ENCODE assay signal across 8 cellular contexts in the genomic region with DNA sequence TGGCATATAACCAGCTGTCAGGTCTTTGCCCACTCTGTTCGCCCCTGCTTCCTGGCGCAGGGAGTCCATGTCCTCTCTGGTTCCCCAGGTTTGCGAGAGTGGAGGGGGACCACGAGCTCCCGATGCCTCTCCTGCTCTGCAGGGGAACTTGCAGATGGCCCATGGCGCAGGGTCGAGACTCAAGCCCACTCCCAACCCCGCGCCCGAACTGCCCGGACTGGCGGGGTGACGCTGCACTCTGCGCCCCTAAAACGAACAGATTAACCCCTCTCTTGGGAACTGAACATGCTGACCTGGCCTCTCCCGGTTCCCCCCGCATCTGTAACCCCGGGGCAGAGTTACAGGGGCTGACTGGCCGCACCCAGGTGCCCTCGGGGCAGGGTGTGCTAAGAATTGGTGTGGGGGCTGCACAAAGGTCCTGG. TPM values are rescaled to one million over a fixed set of nuclear protein-coding genes. Genes with fewer than 3 reads are reported as not detected.
DNase-seq lines count a peak whose midpoint lies in the region; ATAC-seq and TF ChIP-seq lines count a peak whose summit lies in the region.

No MANE protein-coding gene starts in this region.

- H3K4me1 ChIP-seq in RWPE2 (ENCODE audit: insufficient read depth, poor library complexity, severe bottlenecking) (peaks cover 5% of the 10 kb centered on the region), sigmoid colon (peaks cover 0 to 41% (median 40%) of the 10 kb centered on the region in 4 donors)

- H3K27ac ChIP-seq in RWPE2 (ENCODE audit: poor library complexity, severe bottlenecking), result peak overlapping the region; percentile 3
- H3K27ac ChIP-seq in sigmoid colon, result peak overlapping the region; percentile 60 to 76 (median 76)

- H3K9me3 ChIP-seq in RWPE2 (ENCODE audit: severe bottlenecking), result no peaks in the 10 kb centered on the region
- H3K9me3 ChIP-seq in sigmoid colon, result no peaks in the 10 kb centered on the region

- ATAC-seq in GM19455 (IDR thresholded peaks at IDR 0.05; ENCODE audit: unreplicated experiment) (peak; percentile 8), RWPE2 (ENCODE audit: low read depth) (no peak)

- H3K4me3 ChIP-seq in RWPE2 (ENCODE audit: severe bottlenecking), result peak overlapping the region; percentile 59
- peak overlapping the region; percentile 98 for H3K4me3 ChIP-seq in fibroblast of pulmonary artery (replicated peaks; ENCODE audit: low read depth, low read length)
- H3K4me3 ChIP-seq in sigmoid colon, result peak overlapping the region; percentile 68 to 90 (median 80)

- WGBS in sigmoid colon, 2 donors, result 7 to 10% methylated on average over 20 of the region's 20 CpGs

- H3K36me3 ChIP-seq in RWPE2 (ENCODE audit: low read depth) (peaks cover 5% of the 10 kb centered on the region; the same call in 1 of the 2 replicates), sigmoid colon (peaks cover 0 to 10% (median 0%) of the 10 kb centered on the region in 4 donors)

- TF ChIP-seq CTCF in RWPE2 (IDR thresholded peaks at IDR 0.05; ENCODE audit: poor library complexity, severe bottlenecking) (no peak), fibroblast of pulmonary artery (IDR thresholded peaks at IDR 0.05; ENCODE audit: low read length, missing control alignments) (no peak), sigmoid colon (IDR thresholded peaks at IDR 0.05) (no peak)

- intact Hi-C loops in sigmoid colon (cut with DNase I), result no loop called here

- no peak for TF ChIP-seq POLR2A in sigmoid colon (IDR thresholded peaks at IDR 0.05)

- H3K27me3 ChIP-seq in RWPE2 (ENCODE audit: insufficient read depth, poor library complexity, severe bottlenecking) (no peaks in the 10 kb centered on the region), sigmoid colon (no peaks in the 10 kb centered on the region)

- DNase-seq in RWPE2 (ENCODE audit: low spot score) (no peak), fibroblast of pulmonary artery (ENCODE audit: low read depth) (no peak), sigmoid colon (no peak), H4 (ENCODE audit: low spot score) (no peak), kidney glomerular epithelial cell (lab: John Stamatoyannopoulos, UW) (no peak), NCI-H524 (lab: John Stamatoyannopoulos, UW) (no peak)
- DNase-seq in stimulated activated naive CD4-positive, alpha-beta T cell (lab: John Stamatoyannopoulos, UW), result no peak

- no peak for TF ChIP-seq EP300 in sigmoid colon (IDR thresholded peaks at IDR 0.05)

RNA-seq across cellular contexts. Expression of a gene that starts 0.7 kb away (rescaled TPM):
- total RNA-seq in sigmoid colon, result 10 to 100 TPM; 10.2 to 15.7 (median 12.5) TPM
- polyA plus RNA-seq in sigmoid colon, result 10 to 100 TPM in 1 of 3 donors, 1 to 10 TPM in 2; 4.2 to 10.1 (median 8.1) TPM
- total RNA-seq in H4 (2014; rRNA removed; shearing (Covaris generic)), result 14.8 and 22.1 TPM in 2 replicates

RNA-seq across cellular contexts. Expression of a gene that starts 8.6 kb away (rescaled TPM):
- total RNA-seq in sigmoid colon, result under 1 TPM in 3 of 4 donors, not detected in 1; under 0.01 to 0.16 (median 0.14) TPM
- polyA plus RNA-seq in sigmoid colon, result 10 to 100 TPM; 24.0 to 50.0 (median 25.4) TPM
- 0.21 TPM in 1 of 2 replicates, not detected in the other for total RNA-seq in H4 (2014; rRNA removed; shearing (Covaris generic))

RNA-seq across cellular contexts. Expression of a gene that starts 19.8 kb away (rescaled TPM):
- 10 to 100 TPM; 26.8 to 40.7 (median 35.1) TPM for total RNA-seq in sigmoid colon
- 10 to 100 TPM in 1 of 3 donors, 1 to 10 TPM in 2; 1.8 to 22.5 (median 2.5) TPM for polyA plus RNA-seq in sigmoid colon
- 16.7 and 20.7 TPM in 2 replicates for total RNA-seq in H4 (2014; rRNA removed; shearing (Covaris generic))
